1 cellular context compared by ENCODE assay signal in the genomic region with DNA sequence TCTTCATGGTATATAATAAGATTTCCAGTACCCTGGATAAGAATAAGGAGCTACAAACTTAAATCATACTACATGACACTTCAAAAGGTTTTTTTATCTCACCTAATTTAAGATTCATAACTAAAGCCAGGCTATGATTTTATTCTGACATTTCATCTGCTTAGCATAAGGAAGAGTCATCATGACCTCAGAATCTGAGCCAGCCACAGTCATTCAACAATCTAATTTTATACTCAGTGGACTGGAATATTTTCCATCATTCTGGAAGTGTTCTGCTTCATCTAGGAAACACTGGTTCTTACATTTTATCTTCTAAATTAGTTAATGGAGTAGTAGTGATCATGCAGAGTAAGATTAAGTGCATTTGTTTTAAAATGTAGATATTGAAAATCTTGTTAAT.
TF ChIP-seq lines count a peak whose summit lies in the region.

No MANE protein-coding gene starts in this region.

TF ChIP-seq in WTC11, 78 proteins besides CTCF, POLR2A, EP300 and RAD21 (continued from another document):
- TF ChIP-seq, protein P1, sequence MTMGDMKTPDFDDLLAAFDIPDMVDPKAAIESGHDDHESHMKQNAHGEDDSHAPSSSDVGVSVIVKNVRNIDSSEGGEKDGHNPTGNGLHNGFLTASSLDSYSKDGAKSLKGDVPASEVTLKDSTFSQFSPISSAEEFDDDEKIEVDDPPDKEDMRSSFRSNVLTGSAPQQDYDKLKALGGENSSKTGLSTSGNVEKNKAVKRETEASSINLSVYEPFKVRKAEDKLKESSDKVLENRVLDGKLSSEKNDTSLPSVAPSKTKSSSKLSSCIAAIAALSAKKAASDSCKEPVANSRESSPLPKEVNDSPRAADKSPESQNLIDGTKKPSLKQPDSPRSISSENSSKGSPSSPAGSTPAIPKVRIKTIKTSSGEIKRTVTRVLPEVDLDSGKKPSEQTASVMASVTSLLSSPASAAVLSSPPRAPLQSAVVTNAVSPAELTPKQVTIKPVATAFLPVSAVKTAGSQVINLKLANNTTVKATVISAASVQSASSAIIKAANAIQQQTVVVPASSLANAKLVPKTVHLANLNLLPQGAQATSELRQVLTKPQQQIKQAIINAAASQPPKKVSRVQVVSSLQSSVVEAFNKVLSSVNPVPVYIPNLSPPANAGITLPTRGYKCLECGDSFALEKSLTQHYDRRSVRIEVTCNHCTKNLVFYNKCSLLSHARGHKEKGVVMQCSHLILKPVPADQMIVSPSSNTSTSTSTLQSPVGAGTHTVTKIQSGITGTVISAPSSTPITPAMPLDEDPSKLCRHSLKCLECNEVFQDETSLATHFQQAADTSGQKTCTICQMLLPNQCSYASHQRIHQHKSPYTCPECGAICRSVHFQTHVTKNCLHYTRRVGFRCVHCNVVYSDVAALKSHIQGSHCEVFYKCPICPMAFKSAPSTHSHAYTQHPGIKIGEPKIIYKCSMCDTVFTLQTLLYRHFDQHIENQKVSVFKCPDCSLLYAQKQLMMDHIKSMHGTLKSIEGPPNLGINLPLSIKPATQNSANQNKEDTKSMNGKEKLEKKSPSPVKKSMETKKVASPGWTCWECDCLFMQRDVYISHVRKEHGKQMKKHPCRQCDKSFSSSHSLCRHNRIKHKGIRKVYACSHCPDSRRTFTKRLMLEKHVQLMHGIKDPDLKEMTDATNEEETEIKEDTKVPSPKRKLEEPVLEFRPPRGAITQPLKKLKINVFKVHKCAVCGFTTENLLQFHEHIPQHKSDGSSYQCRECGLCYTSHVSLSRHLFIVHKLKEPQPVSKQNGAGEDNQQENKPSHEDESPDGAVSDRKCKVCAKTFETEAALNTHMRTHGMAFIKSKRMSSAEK (CRISPR knock-in tag; IDR thresholded peaks at IDR 0.05; ENCODE audit: borderline replicate concordance) = no peak
- TF ChIP-seq, protein P2, sequence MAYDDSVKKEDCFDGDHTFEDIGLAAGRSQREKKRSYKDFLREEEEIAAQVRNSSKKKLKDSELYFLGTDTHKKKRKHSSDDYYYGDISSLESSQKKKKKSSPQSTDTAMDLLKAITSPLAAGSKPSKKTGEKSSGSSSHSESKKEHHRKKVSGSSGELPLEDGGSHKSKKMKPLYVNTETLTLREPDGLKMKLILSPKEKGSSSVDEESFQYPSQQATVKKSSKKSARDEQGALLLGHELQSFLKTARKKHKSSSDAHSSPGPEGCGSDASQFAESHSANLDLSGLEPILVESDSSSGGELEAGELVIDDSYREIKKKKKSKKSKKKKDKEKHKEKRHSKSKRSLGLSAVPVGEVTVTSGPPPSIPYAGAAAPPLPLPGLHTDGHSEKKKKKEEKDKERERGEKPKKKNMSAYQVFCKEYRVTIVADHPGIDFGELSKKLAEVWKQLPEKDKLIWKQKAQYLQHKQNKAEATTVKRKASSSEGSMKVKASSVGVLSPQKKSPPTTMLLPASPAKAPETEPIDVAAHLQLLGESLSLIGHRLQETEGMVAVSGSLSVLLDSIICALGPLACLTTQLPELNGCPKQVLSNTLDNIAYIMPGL (CRISPR knock-in tag; IDR thresholded peaks at IDR 0.05) = no peak
- no peak for TF ChIP-seq TCF7 (CRISPR knock-in tag; IDR thresholded peaks at IDR 0.05; ENCODE audit: low read depth)
- no peak for TF ChIP-seq ESRRA (CRISPR knock-in tag; IDR thresholded peaks at IDR 0.05; ENCODE audit: borderline replicate concordance)
- no peak for TF ChIP-seq GTF2I (CRISPR knock-in tag; conservative IDR thresholded peaks at IDR 0.05)
- TF ChIP-seq, protein P3, sequence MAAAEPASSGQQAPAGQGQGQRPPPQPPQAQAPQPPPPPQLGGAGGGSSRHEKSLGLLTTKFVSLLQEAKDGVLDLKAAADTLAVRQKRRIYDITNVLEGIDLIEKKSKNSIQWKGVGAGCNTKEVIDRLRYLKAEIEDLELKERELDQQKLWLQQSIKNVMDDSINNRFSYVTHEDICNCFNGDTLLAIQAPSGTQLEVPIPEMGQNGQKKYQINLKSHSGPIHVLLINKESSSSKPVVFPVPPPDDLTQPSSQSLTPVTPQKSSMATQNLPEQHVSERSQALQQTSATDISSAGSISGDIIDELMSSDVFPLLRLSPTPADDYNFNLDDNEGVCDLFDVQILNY (CRISPR knock-in tag; IDR thresholded peaks at IDR 0.05) = no peak
- TF ChIP-seq CBFB (CRISPR knock-in tag; IDR thresholded peaks at IDR 0.05; ENCODE audit: low read depth) = no peak
- TF ChIP-seq CREB1 (CRISPR knock-in tag; IDR thresholded peaks at IDR 0.05) = no peak
- TF ChIP-seq ZNF423 (CRISPR knock-in tag; IDR thresholded peaks at IDR 0.05) = no peak
- TF ChIP-seq, protein P4, sequence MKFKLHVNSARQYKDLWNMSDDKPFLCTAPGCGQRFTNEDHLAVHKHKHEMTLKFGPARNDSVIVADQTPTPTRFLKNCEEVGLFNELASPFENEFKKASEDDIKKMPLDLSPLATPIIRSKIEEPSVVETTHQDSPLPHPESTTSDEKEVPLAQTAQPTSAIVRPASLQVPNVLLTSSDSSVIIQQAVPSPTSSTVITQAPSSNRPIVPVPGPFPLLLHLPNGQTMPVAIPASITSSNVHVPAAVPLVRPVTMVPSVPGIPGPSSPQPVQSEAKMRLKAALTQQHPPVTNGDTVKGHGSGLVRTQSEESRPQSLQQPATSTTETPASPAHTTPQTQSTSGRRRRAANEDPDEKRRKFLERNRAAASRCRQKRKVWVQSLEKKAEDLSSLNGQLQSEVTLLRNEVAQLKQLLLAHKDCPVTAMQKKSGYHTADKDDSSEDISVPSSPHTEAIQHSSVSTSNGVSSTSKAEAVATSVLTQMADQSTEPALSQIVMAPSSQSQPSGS (CRISPR knock-in tag; IDR thresholded peaks at IDR 0.05; ENCODE audit: borderline replicate concordance, low read depth) = no peak
- TF ChIP-seq, protein P5, sequence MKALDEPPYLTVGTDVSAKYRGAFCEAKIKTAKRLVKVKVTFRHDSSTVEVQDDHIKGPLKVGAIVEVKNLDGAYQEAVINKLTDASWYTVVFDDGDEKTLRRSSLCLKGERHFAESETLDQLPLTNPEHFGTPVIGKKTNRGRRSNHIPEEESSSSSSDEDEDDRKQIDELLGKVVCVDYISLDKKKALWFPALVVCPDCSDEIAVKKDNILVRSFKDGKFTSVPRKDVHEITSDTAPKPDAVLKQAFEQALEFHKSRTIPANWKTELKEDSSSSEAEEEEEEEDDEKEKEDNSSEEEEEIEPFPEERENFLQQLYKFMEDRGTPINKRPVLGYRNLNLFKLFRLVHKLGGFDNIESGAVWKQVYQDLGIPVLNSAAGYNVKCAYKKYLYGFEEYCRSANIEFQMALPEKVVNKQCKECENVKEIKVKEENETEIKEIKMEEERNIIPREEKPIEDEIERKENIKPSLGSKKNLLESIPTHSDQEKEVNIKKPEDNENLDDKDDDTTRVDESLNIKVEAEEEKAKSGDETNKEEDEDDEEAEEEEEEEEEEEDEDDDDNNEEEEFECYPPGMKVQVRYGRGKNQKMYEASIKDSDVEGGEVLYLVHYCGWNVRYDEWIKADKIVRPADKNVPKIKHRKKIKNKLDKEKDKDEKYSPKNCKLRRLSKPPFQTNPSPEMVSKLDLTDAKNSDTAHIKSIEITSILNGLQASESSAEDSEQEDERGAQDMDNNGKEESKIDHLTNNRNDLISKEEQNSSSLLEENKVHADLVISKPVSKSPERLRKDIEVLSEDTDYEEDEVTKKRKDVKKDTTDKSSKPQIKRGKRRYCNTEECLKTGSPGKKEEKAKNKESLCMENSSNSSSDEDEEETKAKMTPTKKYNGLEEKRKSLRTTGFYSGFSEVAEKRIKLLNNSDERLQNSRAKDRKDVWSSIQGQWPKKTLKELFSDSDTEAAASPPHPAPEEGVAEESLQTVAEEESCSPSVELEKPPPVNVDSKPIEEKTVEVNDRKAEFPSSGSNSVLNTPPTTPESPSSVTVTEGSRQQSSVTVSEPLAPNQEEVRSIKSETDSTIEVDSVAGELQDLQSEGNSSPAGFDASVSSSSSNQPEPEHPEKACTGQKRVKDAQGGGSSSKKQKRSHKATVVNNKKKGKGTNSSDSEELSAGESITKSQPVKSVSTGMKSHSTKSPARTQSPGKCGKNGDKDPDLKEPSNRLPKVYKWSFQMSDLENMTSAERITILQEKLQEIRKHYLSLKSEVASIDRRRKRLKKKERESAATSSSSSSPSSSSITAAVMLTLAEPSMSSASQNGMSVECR (CRISPR knock-in tag; IDR thresholded peaks at IDR 0.05; ENCODE audit: borderline replicate concordance) = no peak
- no peak for TF ChIP-seq ETV6 (CRISPR knock-in tag; IDR thresholded peaks at IDR 0.05)
- no peak for TF ChIP-seq GRHL2 (CRISPR knock-in tag; IDR thresholded peaks at IDR 0.05; ENCODE audit: insufficient replicate concordance, severe bottlenecking)
- TF ChIP-seq, protein P6, sequence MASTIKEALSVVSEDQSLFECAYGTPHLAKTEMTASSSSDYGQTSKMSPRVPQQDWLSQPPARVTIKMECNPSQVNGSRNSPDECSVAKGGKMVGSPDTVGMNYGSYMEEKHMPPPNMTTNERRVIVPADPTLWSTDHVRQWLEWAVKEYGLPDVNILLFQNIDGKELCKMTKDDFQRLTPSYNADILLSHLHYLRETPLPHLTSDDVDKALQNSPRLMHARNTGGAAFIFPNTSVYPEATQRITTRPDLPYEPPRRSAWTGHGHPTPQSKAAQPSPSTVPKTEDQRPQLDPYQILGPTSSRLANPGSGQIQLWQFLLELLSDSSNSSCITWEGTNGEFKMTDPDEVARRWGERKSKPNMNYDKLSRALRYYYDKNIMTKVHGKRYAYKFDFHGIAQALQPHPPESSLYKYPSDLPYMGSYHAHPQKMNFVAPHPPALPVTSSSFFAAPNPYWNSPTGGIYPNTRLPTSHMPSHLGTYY (CRISPR knock-in tag; IDR thresholded peaks at IDR 0.05) = no peak
- TF ChIP-seq TEAD4 (CRISPR knock-in tag; IDR thresholded peaks at IDR 0.05) = no peak
- TF ChIP-seq JAZF1 (CRISPR knock-in tag; IDR thresholded peaks at IDR 0.05) = no peak
- no peak for TF ChIP-seq ZNF396 (CRISPR knock-in tag; IDR thresholded peaks at IDR 0.05; ENCODE audit: borderline replicate concordance)
- no peak for TF ChIP-seq ZNF138 (CRISPR knock-in tag; conservative IDR thresholded peaks at IDR 0.05)
